In the genomic region with DNA sequence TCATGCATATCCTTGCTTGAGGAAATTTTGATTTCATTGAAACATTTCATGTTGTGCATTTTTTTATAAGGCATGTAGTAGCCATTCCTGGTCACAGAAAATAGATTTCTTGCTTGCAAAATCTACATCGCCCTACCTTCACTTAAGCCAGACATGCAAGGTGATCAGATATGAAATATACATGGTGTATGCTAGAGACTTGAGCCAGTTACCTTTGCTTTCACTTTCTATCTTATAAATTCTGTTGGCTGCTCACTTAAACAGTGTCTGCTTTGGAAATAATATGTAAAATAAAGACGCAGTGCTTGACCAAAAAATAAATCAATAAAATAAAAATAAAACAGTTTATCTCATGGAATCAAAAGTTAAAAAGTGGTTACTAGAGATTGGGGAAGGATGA, we compare ENCODE assay signal across 28 cellular contexts.
"Had no signal": no experiment of that assay in that cellular context is flagged by ENCODE, and none has a peak within 500 bp of the region (broad histone marks: within the 10 kb centered on the region; RNA-seq: fewer than 3 reads in every experiment).

No MANE protein-coding gene starts in this region.

- H3K27ac ChIP-seq: PC-9, WERI-Rb-1 had no signal

- H3K4me2 ChIP-seq: PC-9 had no signal

- H2AFZ ChIP-seq: PC-9 had no signal

- DNase-seq: activated CD4-positive, alpha-beta T cell treated with anti-CD3 and anti-CD28 coated beads, Interleukin-2, amount 10 ng/mL, durations not matched to agents 24 days and 14 days; activated CD4-positive, alpha-beta T cell treated with anti-CD3 and anti-CD28 coated beads, Interleukin-2, amount 50 U/mL, for 4 hours; activated CD4-positive, CD25-positive, alpha-beta regulatory T cell; activated CD8-positive, alpha-beta T cell treated with anti-CD3 and anti-CD28 coated beads for 36 hours; activated gamma-delta T cell; activated naive CD4-positive, alpha-beta T cell treated with Interleukin-2 at 50 U/mL for 16 hours; activated T-cell treated with anti-CD3 and anti-CD28 coated beads, Interleukin-2, amount 50 U/mL, for 1 hour; activated T-cell treated with anti-CD3 and anti-CD28 coated beads, Interleukin-2, amount 50 U/mL, for 72 hours; anterior cingulate cortex; caudate nucleus; cerebellar nuclear complex; NCI-H1105; NCI-H1417 treated with DMSO at 0.1 percent for 48 hours; NCI-H187 treated with DMSO at 0.1 percent for 48 hours; NCI-H2081; NCI-H226; NCI-H446 treated with DMSO at 0.1 percent for 48 hours; NCI-H524; NCI-H69; NCI-H82; PC-9; Right ventricle myocardium superior; T-helper 2 cell; T-helper 9 cell; WERI-Rb-1 had no signal

- H3K36me3 ChIP-seq: WERI-Rb-1 had no signal

- FAIRE-seq: bronchial epithelial cell, K562, RCC 7860 had no signal

- H3K4me3 ChIP-seq: K562, PC-9 had no signal

- ATAC-seq: activated CD8-positive, alpha-beta T cell treated with anti-CD3 and anti-CD28 coated beads for 36 hours; activated T-cell treated with anti-CD3 and anti-CD28 coated beads, Interleukin-2, amount 50 U/mL, for 72 hours; K562 had no signal
